7 cellular contexts compared by ENCODE assay signal in genomic region chr10:87369514-87370112, GRCh38. TPM values are rescaled to one million over a fixed set of nuclear protein-coding genes. Genes with fewer than 3 reads are reported as not detected.
A peak's percentile ranks its signal among the peaks of the same experiment; 100 is the strongest.
DNase-seq lines count a peak whose midpoint lies in the region; ATAC-seq, FAIRE-seq and TF ChIP-seq lines count a peak whose summit lies in the region.
"Not testable (repeated sequence)": the region's sequence is repeated elsewhere in the genome, so short reads cannot be mapped to it uniquely, and the experiment has no call there.
"Had no signal": no experiment of that assay in that cellular context is flagged by ENCODE, and none has a peak within 500 bp of the region (broad histone marks: within the 10 kb centered on the region; RNA-seq: fewer than 3 reads in every experiment).

No MANE protein-coding gene starts in this region.

- H3K9me3 ChIP-seq in K562 (replicated peaks; ENCODE audit: control insufficient read depth, insufficient read depth, low read depth, low read length); heart left ventricle; psoas muscle: not testable (repeated sequence)

- FAIRE-seq in K562 (lab: Jason Lieb, UNC), result not testable (repeated sequence)

- in situ Hi-C loops in K562 (cut with MboI), result not testable (repeated sequence)

- not testable (repeated sequence) for H3K79me2 ChIP-seq in K562 (ENCODE audit: control insufficient read depth, insufficient read depth, low read length)

- DNase-seq in K562 (ENCODE audit: extremely low read depth in 1 of 4, low spot score in 3 of 4); Right ventricle myocardium inferior (ENCODE audit: missing footprints); heart left ventricle; left ventricle myocardium superior; left colon; psoas muscle: not testable (repeated sequence)

- WGBS in K562 (ENCODE audit: insufficient coverage, low coverage, missing lambda C conversion rate), result 67% methylated on average over 1 of the region's 9 CpGs
- WGBS in heart left ventricle, 4 donors, result 40 to 62% (median 50%) methylated on average over 1 to 7 of the region's 9 CpGs
- WGBS in psoas muscle, 3 donors, result 52 to 83% (median 68%) methylated on average over 2 to 7 of the region's 9 CpGs

- not testable (repeated sequence) for H3K27me3 ChIP-seq in K562 (ENCODE audit: control insufficient read depth in 2 of 2, insufficient read depth in 2 of 2, low read length in 2 of 2); heart left ventricle; psoas muscle (ENCODE audit: insufficient read depth in 3 of 3, low read length in 2 of 3)

- H3K27ac ChIP-seq in K562 (ENCODE audit: extremely low read depth, low read depth, low read length); heart left ventricle; psoas muscle: not testable (repeated sequence)

- not testable (repeated sequence) for TF ChIP-seq POLR2A in K562 (conservative IDR thresholded peaks at IDR 0.05); heart left ventricle (IDR thresholded peaks at IDR 0.05)

- TF ChIP-seq EP300 in K562 (IDR thresholded peaks at IDR 0.05; ENCODE audit: low read length), result not testable (repeated sequence)

- H4K20me1 ChIP-seq in K562 (replicated peaks; ENCODE audit: control insufficient read depth, insufficient read depth, low read length), result not testable (repeated sequence)

- not testable (repeated sequence) for TF ChIP-seq RAD21 in K562 (CRISPR knock-in tag; conservative IDR thresholded peaks at IDR 0.05 in 1 of 2, IDR thresholded peaks at IDR 0.05 in 1 of 2)

- H3K4me3 ChIP-seq in K562, heart left ventricle, psoas muscle: not testable (repeated sequence)

- H3K9ac ChIP-seq in K562 (ENCODE audit: insufficient read depth in 1 of 2, low read depth in 2 of 2, low read length in 2 of 2), result not testable (repeated sequence)

- H3K36me3 ChIP-seq in K562 (ENCODE audit: control insufficient read depth, insufficient read depth, low read length); heart left ventricle; psoas muscle (ENCODE audit: insufficient read depth in 1 of 2, low read depth in 1 of 2): not testable (repeated sequence)

- not testable (repeated sequence) for H3K4me1 ChIP-seq in K562 (replicated peaks in 1 of 2; ENCODE audit: control insufficient read depth in 2 of 2, insufficient read depth in 2 of 2, low read length in 2 of 2); heart left ventricle; psoas muscle

- CTCF ChIA-PET in K562 (lab: Yijun Ruan, JAX; ENCODE audit: low intra/inter-chr PET ratio), result not testable (repeated sequence)

- not testable (repeated sequence) for H2AFZ ChIP-seq in K562 (ENCODE audit: low read depth, low read length)

- not testable (repeated sequence) for TF ChIP-seq CTCF in K562 (IDR thresholded peaks at IDR 0.05 in 2 of 3, conservative IDR thresholded peaks at IDR 0.05 in 1 of 3; ENCODE audit: insufficient read depth in 2 of 3, low read depth in 1 of 3, low read length in 3 of 3); heart left ventricle (IDR thresholded peaks at IDR 0.05); psoas muscle (IDR thresholded peaks at IDR 0.05)

- H3K4me2 ChIP-seq in K562 (ENCODE audit: insufficient read depth, low read length), result not testable (repeated sequence)

- intact Hi-C loops in K562 (cut with micrococcal nuclease); Right ventricle myocardium inferior (cut with DNase I); heart left ventricle (cut with DNase I); left ventricle myocardium superior (cut with micrococcal nuclease); left colon (cut with DNase I, micrococcal nuclease); psoas muscle (cut with DNase I): not testable (repeated sequence)

- ATAC-seq in K562 (peak; percentile 33; the same call in 1 of the 3 replicates), Right ventricle myocardium inferior (peak; percentile 26), heart left ventricle (peak; percentile 74 to 90 (median 82)), left ventricle myocardium superior (peak; percentile 95), left colon (peak; percentile 81), psoas muscle (peak; percentile 56 to 73 (median 59))

- POLR2A ChIA-PET in K562 (lab: Yijun Ruan, JAX), result not testable (repeated sequence)

- BruUV-seq in K562 (replicated peaks; lab: Mats Ljungman, UMichigan), result not testable (repeated sequence)

- not testable (repeated sequence) for H3K9me1 ChIP-seq in K562 (ENCODE audit: control insufficient read depth, insufficient read depth, low read length)

RNA-seq across cellular contexts. Expression of gene NUTM2D, which starts 12.1 kb away (rescaled TPM):
- 6.2 and 11.2 TPM in 2 replicates for total RNA-seq in K562 (2011; cell fraction: chromatin; rRNA removed; ENCODE audit: low replicate concordance)
- total RNA-seq in K562 (2011; cell fraction: nucleolus; rRNA removed), result 9.0 and 9.3 TPM in 2 replicates
- 5.9 and 7.6 TPM in 2 replicates for total RNA-seq in K562 (2011; cell fraction: nucleoplasm; rRNA removed)
- total RNA-seq in K562 (2014; rRNA removed), result 5.1 and 5.3 TPM in 2 replicates
- total RNA-seq in K562 (2014; rRNA removed; fragmentation: Illumina TruSeq; extraction: Trizol), result 3.0 and 3.5 TPM in 2 replicates
- total RNA-seq in K562 (2015; rRNA removed; fragmentation: Illumina TruSeq; extraction: Trizol), result 5.3 and 5.6 TPM in 2 replicates
- total RNA-seq in K562 (2021), result 8.6 and 9.6 TPM in 2 replicates
- polyA plus RNA-seq in K562 (2011; rRNA removed), result 2.8 and 2.9 TPM in 2 replicates
- 2.2 and 5.4 TPM in 2 replicates for polyA plus RNA-seq in K562 (2011; cell fraction: cytosol; rRNA removed)
- 3.7 and 10.4 TPM in 2 replicates for polyA plus RNA-seq in K562 (2011; cell fraction: nucleus; rRNA removed)
- 7.6 and 12.5 TPM in 2 replicates for polyA plus RNA-seq in K562 (2012)
- polyA plus RNA-seq in K562 (2014; fragmentation: Illumina TruSeq; extraction: Trizol), result 6.8 and 7.6 TPM in 2 replicates
- polyA plus RNA-seq in K562 (2014; fragmentation: Nextera tagmentation; extraction: Ambion mirVana), result under 1 TPM; 0.01 TPM
- 5.4 and 6.4 TPM in 2 replicates for polyA plus RNA-seq in K562 (2014; rRNA removed)
- polyA minus RNA-seq in K562 (2011; rRNA and poly(A)+ RNA removed), result 2.6 and 5.0 TPM in 2 replicates
- 4.6 and 5.0 TPM in 2 replicates for polyA minus RNA-seq in K562 (2011; cell fraction: cytosol; rRNA and poly(A)+ RNA removed)
- polyA minus RNA-seq in K562 (2011; cell fraction: nucleus; rRNA and poly(A)+ RNA removed), result 2.0 and 3.0 TPM in 2 replicates
- 4.7 TPM for total RNA-seq in Right ventricle myocardium inferior
- 1 to 10 TPM; 2.4 to 7.7 (median 5.2) TPM for total RNA-seq in heart left ventricle
- polyA plus RNA-seq in heart left ventricle, result 10 to 100 TPM in 1 of 2 donors, 1 to 10 TPM in 1; 1.6 to 11.3 TPM
- 5.6 TPM for total RNA-seq in left ventricle myocardium superior
- 1 to 10 TPM; 5.1 to 7.1 TPM for total RNA-seq in left colon
- 1 to 10 TPM; 1.4 to 9.2 (median 2.5) TPM for total RNA-seq in psoas muscle
- polyA plus RNA-seq in psoas muscle, result 1 to 10 TPM in 1 of 3 donors, under 1 TPM in 2; 0.68 to 4.0 (median 0.87) TPM
- polyA plus RNA-seq: CD8-positive, alpha-beta memory T cell had no signal

Comparison
In these comparisons a context has a peak if more than half of its experiments do, and no peak if none do; other contexts are left out.
1. ATAC-seq: peak in every context shown above with its lines; median percentile 95 in left ventricle myocardium superior; 82 in heart left ventricle; 81 in left colon; 59 in psoas muscle; 33 in K562; 26 in Right ventricle myocardium inferior.